ENCODE assay signal across 35 cellular contexts in genomic region chr14:100732766-100733100, GRCh38. TPM values are rescaled to one million over a fixed set of nuclear protein-coding genes. Genes with fewer than 3 reads are reported as not detected.
"Had no signal": no experiment of that assay in that cellular context is flagged by ENCODE, and none has a peak within 500 bp of the region (broad histone marks: within the 10 kb centered on the region; RNA-seq: fewer than 3 reads in every experiment).

No MANE protein-coding gene starts in this region.

- H3K27ac Mint-ChIP-seq: activated CD4-positive, alpha-beta T cell treated with anti-CD3 and anti-CD28 coated beads, Interleukin-2, amount 10 ng/mL, durations not matched to agents 24 days and 14 days; activated CD8-positive, alpha-beta T cell treated with anti-CD3 and anti-CD28 coated beads for 36 hours; activated naive CD8-positive, alpha-beta T cell treated with anti-CD3 and anti-CD28 coated beads for 36 hours; activated T-cell treated with anti-CD3 and anti-CD28 coated beads, Interleukin-2, amount 50 U/mL, for 72 hours; activated T-helper 17 cell treated with anti-CD3 and anti-CD28 coated beads, Interleukin-2, amount 50 U/mL, for 72 hours had no signal

- ATAC-seq: activated CD8-positive, alpha-beta T cell treated with anti-CD3 and anti-CD28 coated beads for 36 hours; activated T-cell treated with anti-CD3 and anti-CD28 coated beads, Interleukin-2, amount 50 U/mL, for 72 hours; activated T-helper 17 cell treated with anti-CD3 and anti-CD28 coated beads, Interleukin-2, amount 50 U/mL, for 72 hours; PC-3 had no signal

- H3K27me3 ChIP-seq: Peyer's patch had no signal

- H3K4me1 ChIP-seq: ascending aorta, Peyer's patch had no signal

- H3K27ac ChIP-seq: ascending aorta, cardiac muscle cell, KMS-11, Peyer's patch, WERI-Rb-1 had no signal

- H3K36me3 ChIP-seq: ascending aorta, cardiac muscle cell, Peyer's patch, WERI-Rb-1 had no signal

- H3K4me2 ChIP-seq: KMS-11 had no signal

- H3K9me3 ChIP-seq: ascending aorta, Peyer's patch had no signal

- H3K36me3 Mint-ChIP-seq: activated naive CD8-positive, alpha-beta T cell treated with anti-CD3 and anti-CD28 coated beads for 36 hours had no signal

- H3K4me3 ChIP-seq: ascending aorta, cardiac muscle cell, Peyer's patch had no signal

- H3K4me3 Mint-ChIP-seq: activated CD4-positive, alpha-beta T cell treated with anti-CD3 and anti-CD28 coated beads, Interleukin-2, amount 10 ng/mL, durations not matched to agents 24 days and 14 days; activated CD8-positive, alpha-beta T cell treated with anti-CD3 and anti-CD28 coated beads for 36 hours; activated naive CD8-positive, alpha-beta T cell treated with anti-CD3 and anti-CD28 coated beads for 36 hours; activated T-cell treated with anti-CD3 and anti-CD28 coated beads, Interleukin-2, amount 50 U/mL, for 72 hours; activated T-helper 17 cell treated with anti-CD3 and anti-CD28 coated beads, Interleukin-2, amount 50 U/mL, for 72 hours had no signal

- H3K4me1 Mint-ChIP-seq: activated CD4-positive, alpha-beta T cell treated with anti-CD3 and anti-CD28 coated beads, Interleukin-2, amount 10 ng/mL, durations not matched to agents 24 days and 14 days; activated naive CD8-positive, alpha-beta T cell treated with anti-CD3 and anti-CD28 coated beads for 36 hours; activated T-helper 17 cell treated with anti-CD3 and anti-CD28 coated beads, Interleukin-2, amount 50 U/mL, for 72 hours had no signal

- H3K9ac ChIP-seq: KMS-11 had no signal

- H3K9me3 Mint-ChIP-seq: activated CD4-positive, alpha-beta T cell treated with anti-CD3 and anti-CD28 coated beads, Interleukin-2, amount 10 ng/mL, durations not matched to agents 24 days and 14 days; activated CD8-positive, alpha-beta T cell treated with anti-CD3 and anti-CD28 coated beads for 36 hours; activated naive CD8-positive, alpha-beta T cell treated with anti-CD3 and anti-CD28 coated beads for 36 hours; activated T-cell treated with anti-CD3 and anti-CD28 coated beads, Interleukin-2, amount 50 U/mL, for 72 hours; activated T-helper 17 cell treated with anti-CD3 and anti-CD28 coated beads, Interleukin-2, amount 50 U/mL, for 72 hours had no signal

- DNase-seq: activated CD4-positive, alpha-beta T cell treated with anti-CD3 and anti-CD28 coated beads, Interleukin-2, amount 10 ng/mL, durations not matched to agents 24 days and 14 days; activated CD4-positive, alpha-beta T cell treated with anti-CD3 and anti-CD28 coated beads, Interleukin-2, amount 50 U/mL, for 4 hours; activated CD4-positive, CD25-positive, alpha-beta regulatory T cell; activated CD8-positive, alpha-beta T cell treated with anti-CD3 and anti-CD28 coated beads for 36 hours; activated effector memory CD4-positive, alpha-beta T cell treated with anti-CD3 and anti-CD28 coated beads, Interleukin-2, amount 50 U/mL, for 16 hours; activated naive CD4-positive, alpha-beta T cell; activated naive CD4-positive, alpha-beta T cell treated with anti-CD3 and anti-CD28 coated beads, Interleukin-2, amount 50 U/mL, for 16 hours; activated naive CD8-positive, alpha-beta T cell treated with anti-CD3 and anti-CD28 coated beads for 36 hours; activated T-cell treated with anti-CD3 and anti-CD28 coated beads, Interleukin-2, amount 50 U/mL, for 1 hour; activated T-cell treated with anti-CD3 and anti-CD28 coated beads, Interleukin-2, amount 50 U/mL, for 72 hours; amniotic stem cell; MM.1S; MV-4-11; NCI-H1092; NCI-H1436 treated with DMSO at 0.1 percent for 48 hours; NCI-H1694 treated with DMSO at 0.1 percent for 48 hours; NCI-H2029; NCI-H526; NCI-H748 treated with DMSO at 0.1 percent for 48 hours; NK-92 treated with Interleukin-12 subunit alpha and Interleukin-12 subunit beta, amount 100 ng/mL, for 24 hours; PC-3; RPMI8226; SW 1271; T-helper 1 cell; T-helper 2 cell; T-helper 9 cell; WERI-Rb-1 had no signal

RNA-seq across cellular contexts. Expression of gene DLK1, which starts 6.0 kb away (rescaled TPM):
- total RNA-seq: activated CD4-positive, alpha-beta T cell treated with anti-CD3 and anti-CD28 coated beads, Interleukin-2, amount 10 ng/mL, durations not matched to agents 24 days and 14 days; activated CD8-positive, alpha-beta memory T cell treated with anti-CD3 and anti-CD28 coated beads for 36 hours; activated CD8-positive, alpha-beta T cell treated with anti-CD3 and anti-CD28 coated beads for 36 hours; activated naive CD8-positive, alpha-beta T cell treated with anti-CD3 and anti-CD28 coated beads for 36 hours; activated T-cell treated with anti-CD3 and anti-CD28 coated beads, Interleukin-2, amount 50 U/mL, for 72 hours; activated T-helper 17 cell treated with anti-CD3 and anti-CD28 coated beads, Interleukin-2, amount 50 U/mL, for 72 hours; LHCN-M2; NCI-H460; PC-3; Peyer's patch had no signal
